Comparison of ENCODE assay signal across 1 cellular context in genomic region chr20:32685541-32686529, GRCh38.
TF ChIP-seq lines count a peak whose summit lies in the region.

No MANE protein-coding gene starts in this region.

TF ChIP-seq in HepG2, 621 proteins besides CTCF, POLR2A, EP300 and RAD21 (continued from another document):
- TF ChIP-seq RFX5 (IDR thresholded peaks at IDR 0.05; ENCODE audit: low read depth, low read length) (no peak; the same call in 1 of the 2 replicates), ZSCAN31 (CRISPR knock-in tag; IDR thresholded peaks at IDR 0.05; ENCODE audit: low read depth) (peak; percentile 94), ZNF572 (CRISPR knock-in tag; IDR thresholded peaks at IDR 0.05) (0 out of 2 replicates have a peak, but pooled peaks have one; percentile 52), E2F2 (CRISPR knock-in tag; IDR thresholded peaks at IDR 0.05; ENCODE audit: borderline replicate concordance) (no peak), ZNF563 (CRISPR knock-in tag; IDR thresholded peaks at IDR 0.05) (peak; percentile 84), ZNF317 (CRISPR knock-in tag; IDR thresholded peaks at IDR 0.05) (peak; percentile 90), EED (CRISPR knock-in tag; IDR thresholded peaks at IDR 0.05) (no peak), ZNF776 (CRISPR knock-in tag; IDR thresholded peaks at IDR 0.05) (peak; percentile 85), PTBP1 (IDR thresholded peaks at IDR 0.05; ENCODE audit: low read depth, low read length, poor library complexity, severe bottlenecking) (no peak), ZSCAN5A (CRISPR knock-in tag; IDR thresholded peaks at IDR 0.05; ENCODE audit: borderline replicate concordance) (peak; percentile 99), ATF2 (CRISPR knock-in tag; IDR thresholded peaks at IDR 0.05) (peak; percentile 96), ZNF337 (CRISPR knock-in tag; IDR thresholded peaks at IDR 0.05; ENCODE audit: borderline replicate concordance, low read depth) (peak; percentile 90), HNRNPK (IDR thresholded peaks at IDR 0.05; ENCODE audit: low read depth, low read length, poor library complexity, severe bottlenecking) (no peak), ZC3H4 (CRISPR knock-in tag; IDR thresholded peaks at IDR 0.05; ENCODE audit: borderline replicate concordance) (no peak), CSRNP1 (CRISPR knock-in tag; IDR thresholded peaks at IDR 0.05) (peak; percentile 87; the same call in 1 of the 2 replicates), ZNF3 (CRISPR knock-in tag; IDR thresholded peaks at IDR 0.05) (peak; percentile 89), GFI1 (CRISPR knock-in tag; IDR thresholded peaks at IDR 0.05; ENCODE audit: borderline replicate concordance) (peak; percentile 90), SNRNP70 (IDR thresholded peaks at IDR 0.05; ENCODE audit: low read depth, low read length) (no peak), HNRNPUL1 (IDR thresholded peaks at IDR 0.05; ENCODE audit: low read depth, low read length) (no peak), HMGA1 (CRISPR knock-in tag; conservative IDR thresholded peaks at IDR 0.05) (no peak), ZFP82 (CRISPR knock-in tag; IDR thresholded peaks at IDR 0.05; ENCODE audit: borderline replicate concordance) (peak; percentile 97), MXD3 (CRISPR knock-in tag; IDR thresholded peaks at IDR 0.05) (peak; percentile 66; the same call in 1 of the 2 replicates), SAP130 (CRISPR knock-in tag; IDR thresholded peaks at IDR 0.05; ENCODE audit: low read depth) (peak; percentile 94), LBX2 (CRISPR knock-in tag; IDR thresholded peaks at IDR 0.05; ENCODE audit: borderline replicate concordance) (peak; percentile 15; the same call in 1 of the 2 replicates), NAIF1 (CRISPR knock-in tag; IDR thresholded peaks at IDR 0.05; ENCODE audit: borderline replicate concordance) (peak; percentile 86), ZNF598 (CRISPR knock-in tag; IDR thresholded peaks at IDR 0.05; ENCODE audit: borderline replicate concordance) (peak; percentile 78), ZSCAN20 (CRISPR knock-in tag; IDR thresholded peaks at IDR 0.05; ENCODE audit: borderline replicate concordance) (peak; percentile 94), MTERF4 (CRISPR knock-in tag; IDR thresholded peaks at IDR 0.05) (0 out of 2 replicates have a peak, but pooled peaks have one; percentile 8), NFE2L1 (CRISPR knock-in tag; IDR thresholded peaks at IDR 0.05; ENCODE audit: borderline replicate concordance) (no peak), RARG (CRISPR knock-in tag; IDR thresholded peaks at IDR 0.05; ENCODE audit: low read depth) (no peak), REPIN1 (CRISPR knock-in tag; IDR thresholded peaks at IDR 0.05; ENCODE audit: borderline replicate concordance, low read depth) (peak; percentile 100), ZNF296 (CRISPR knock-in tag; conservative IDR thresholded peaks at IDR 0.05) (no peak), HNF1B (CRISPR knock-in tag; IDR thresholded peaks at IDR 0.05) (peak; percentile 92), ZNF224 (CRISPR knock-in tag; IDR thresholded peaks at IDR 0.05) (no peak), SUZ12 (IDR thresholded peaks at IDR 0.05; ENCODE audit: low read depth, low read length) (peak; percentile 24; the same call in 1 of the 2 replicates), FUBP1 (CRISPR knock-in tag; IDR thresholded peaks at IDR 0.05; ENCODE audit: borderline replicate concordance) (peak; percentile 92; the same call in 1 of the 2 replicates), ZFP37 (CRISPR knock-in tag; IDR thresholded peaks at IDR 0.05; ENCODE audit: borderline replicate concordance) (peak; percentile 90; the same call in 1 of the 2 replicates), ZNF543 (CRISPR knock-in tag; IDR thresholded peaks at IDR 0.05) (peak; percentile 96), ZNF383 (CRISPR knock-in tag; IDR thresholded peaks at IDR 0.05; ENCODE audit: borderline replicate concordance) (0 out of 2 replicates have a peak, but pooled peaks have one; percentile 53), MED8 (CRISPR knock-in tag; IDR thresholded peaks at IDR 0.05; ENCODE audit: insufficient replicate concordance) (peak; percentile 92), ZFX (CRISPR knock-in tag; IDR thresholded peaks at IDR 0.05; ENCODE audit: low read depth) (peak; percentile 99), RAD51 (IDR thresholded peaks at IDR 0.05; ENCODE audit: borderline replicate concordance) (no peak), BRF2 (CRISPR knock-in tag; IDR thresholded peaks at IDR 0.05) (peak; percentile 97), SMC3 (IDR thresholded peaks at IDR 0.05; ENCODE audit: low read length) (peak; percentile 45; the same call in 1 of the 2 replicates), KLF15 (CRISPR knock-in tag; IDR thresholded peaks at IDR 0.05; ENCODE audit: borderline replicate concordance) (no peak; the same call in 1 of the 2 replicates), ZNF367 (CRISPR knock-in tag; IDR thresholded peaks at IDR 0.05; ENCODE audit: borderline replicate concordance) (no peak), NR2F1 (CRISPR knock-in tag; IDR thresholded peaks at IDR 0.05) (peak; percentile 53 to 82; a peak in 3 of 4 replicates), E2F1 (CRISPR knock-in tag; IDR thresholded peaks at IDR 0.05) (no peak)
